In the genomic region with DNA sequence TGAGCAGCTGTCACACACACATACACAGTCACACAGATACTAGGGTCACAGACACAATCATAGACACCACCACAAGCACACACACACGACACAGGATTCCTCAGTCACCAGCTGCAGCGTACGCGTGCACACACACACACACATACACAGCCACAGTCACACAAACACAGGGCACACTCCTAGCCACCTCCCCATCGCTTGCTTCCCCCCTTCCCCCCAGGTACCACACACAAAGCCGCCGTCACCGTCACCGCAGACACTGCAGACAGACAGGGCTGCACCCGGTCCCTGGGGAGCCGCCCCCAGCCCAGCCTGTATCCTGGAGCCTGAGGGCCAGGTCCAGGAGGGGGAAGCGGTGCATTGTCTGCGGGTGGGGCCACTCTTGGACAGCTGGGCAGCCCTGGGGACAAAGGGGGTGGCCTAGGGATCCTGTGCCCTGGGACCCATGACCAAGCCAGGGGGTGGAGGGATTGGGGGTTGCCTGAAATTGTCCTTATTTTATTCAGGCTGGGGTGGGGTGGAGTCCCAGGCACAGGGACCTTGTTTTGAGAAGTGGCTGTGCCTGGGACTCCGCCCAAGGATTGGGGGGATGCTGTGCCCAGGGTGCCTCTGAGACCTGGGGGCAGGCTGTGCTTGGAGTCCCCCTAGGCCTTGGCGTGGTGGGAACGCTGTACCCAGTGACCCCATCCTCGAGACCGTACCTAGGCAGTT, we compare ENCODE assay signal across 8 cellular contexts. TPM values are rescaled to one million over a fixed set of nuclear protein-coding genes. Genes with fewer than 3 reads are reported as not detected.
DNase-seq lines count a peak whose midpoint lies in the region; ATAC-seq and TF ChIP-seq lines count a peak whose summit lies in the region.

No MANE protein-coding gene starts in this region.

- in situ Hi-C loops in gastrocnemius medialis (cut with MboI; ENCODE audit: low sequenced_read_pairs in 4 of 4) = no loop called here

- DNase-seq in NCI-H1092 treated with DMSO at 0.1 percent for 48 hours (lab: John Stamatoyannopoulos, UW) (peak; percentile 4), NCI-H1092 (lab: John Stamatoyannopoulos, UW) (no peak), SJCRH30 (peak; percentile 54 to 63), gastrocnemius medialis (no peak), occipital lobe (lab: John Stamatoyannopoulos, UW) (no peak), NCI-H510A treated with DMSO at 0.1 percent for 48 hours (lab: John Stamatoyannopoulos, UW) (no peak)
- DNase-seq in stimulated activated CD4-positive, alpha-beta T cell treated with anti-CD3 and anti-CD28 coated beads, Interleukin-12 subunit alpha, Interleukin-12 subunit beta, amount 100 ng/mL, for 4 hours = no peak

- H3K27me3 ChIP-seq in SJCRH30 (no peaks in the 10 kb centered on the region), gastroesophageal sphincter (no peaks in the 10 kb centered on the region), gastrocnemius medialis (no peaks in the 10 kb centered on the region)

- H3K9me3 ChIP-seq in SJCRH30 (replicated peaks) = no peaks in the 10 kb centered on the region
- H3K9me3 ChIP-seq in gastroesophageal sphincter = no peaks in the 10 kb centered on the region
- H3K9me3 ChIP-seq in gastrocnemius medialis = no peaks in the 10 kb centered on the region

- TF ChIP-seq CTCF in gastroesophageal sphincter (IDR thresholded peaks at IDR 0.05) = no peak
- TF ChIP-seq CTCF in gastrocnemius medialis (IDR thresholded peaks at IDR 0.05 in 4 of 5, conservative IDR thresholded peaks at IDR 0.05 in 1 of 5) = no peak

- no peak for TF ChIP-seq EP300 in gastroesophageal sphincter (IDR thresholded peaks at IDR 0.05)

- TF ChIP-seq POLR2A in gastroesophageal sphincter (IDR thresholded peaks at IDR 0.05) (no peak), gastrocnemius medialis (IDR thresholded peaks at IDR 0.05) (no peak)

- H3K4me1 ChIP-seq in SJCRH30 = peaks cover 23% of the 10 kb centered on the region
- peaks cover 0 to 51% (median 17%) of the 10 kb centered on the region in 3 donors for H3K4me1 ChIP-seq in gastroesophageal sphincter
- H3K4me1 ChIP-seq in gastrocnemius medialis = peaks cover 9 to 22% of the 10 kb centered on the region in 2 donors

- peaks cover 12% of the 10 kb centered on the region for H3K36me3 ChIP-seq in SJCRH30
- peaks cover 0 to 53% of the 10 kb centered on the region in 2 donors for H3K36me3 ChIP-seq in gastroesophageal sphincter
- H3K36me3 ChIP-seq in gastrocnemius medialis = peaks cover 0 to 11% of the 10 kb centered on the region in 2 donors

- intact Hi-C loops in gastrocnemius medialis (cut with DNase I; ENCODE audit: low total_unique reads) = loop anchor here (1.0 to 2.0 kb wide), 2 partner anchors 26 to 61 kb away; partner anchors contain the start of genes ACTMAP and SNRPA

- WGBS in gastroesophageal sphincter (ENCODE audit: low coverage in 1 of 2), 2 donors = no CpG with 5 or more reads among the region's 18 CpGs

- peak overlapping the region; percentile 77 for H3K4me3 ChIP-seq in SJCRH30
- H3K4me3 ChIP-seq in gastroesophageal sphincter = peak overlapping the region; percentile 67 to 94
- H3K4me3 ChIP-seq in gastrocnemius medialis = peak overlapping the region; percentile 66 to 92 (median 76)

- H3K27ac ChIP-seq in SJCRH30 (peak overlapping the region; percentile 100), gastroesophageal sphincter (peak overlapping the region; percentile 64 to 95 (median 91)), gastrocnemius medialis (peak overlapping the region; percentile 90 to 98 (median 96))

- ATAC-seq in gastroesophageal sphincter = no peak
- ATAC-seq in gastrocnemius medialis = no peak

RNA-seq across cellular contexts. Expression of gene NUMBL, which starts 1.0 kb away (rescaled TPM):
- 23.0 and 26.8 TPM in 2 replicates for total RNA-seq in SJCRH30 (2014; rRNA removed; shearing (Covaris generic))
- total RNA-seq in gastroesophageal sphincter (10 to 100 TPM; 35.8 to 60.6 (median 49.1) TPM), gastrocnemius medialis (10 to 100 TPM in 3 of 4 donors, 1 to 10 TPM in 1; 5.5 to 16.7 (median 14.1) TPM), occipital lobe (18.2 TPM)

RNA-seq across cellular contexts. Expression of gene COQ8B, which starts 27.2 kb away (rescaled TPM):
- 22.0 and 23.9 TPM in 2 replicates for total RNA-seq in SJCRH30 (2014; rRNA removed; shearing (Covaris generic))
- total RNA-seq in gastroesophageal sphincter (10 to 100 TPM; 27.3 to 50.5 (median 44.7) TPM), gastrocnemius medialis (10 to 100 TPM; 14.9 to 30.7 (median 20.2) TPM), occipital lobe (28.2 TPM)

RNA-seq across cellular contexts. Expression of gene ITPKC, which starts 27.4 kb away (rescaled TPM):
- 7.2 and 7.3 TPM in 2 replicates for total RNA-seq in SJCRH30 (2014; rRNA removed; shearing (Covaris generic))
- total RNA-seq in gastroesophageal sphincter (10 to 100 TPM; 25.2 to 71.8 (median 30.6) TPM), gastrocnemius medialis (10 to 100 TPM; 14.9 to 34.5 (median 21.8) TPM), occipital lobe (10.0 TPM)

Comparison
In these comparisons a context has a peak if more than half of its experiments do, and no peak if none do; other contexts are left out.
1. DNase-seq: peak in NCI-H1092 treated with DMSO at 0.1 percent for 48 hours (single experiment) and SJCRH30 (2 of 2); none in NCI-H1092 (single experiment), gastrocnemius medialis (0 of 2), occipital lobe (single experiment), NCI-H510A treated with DMSO at 0.1 percent for 48 hours (single experiment) and stimulated activated CD4-positive, alpha-beta T cell treated with anti-CD3 and anti-CD28 coated beads, Interleukin-12 subunit alpha, Interleukin-12 subunit beta, amount 100 ng/mL, for 4 hours (single experiment).
2. Peak in every context shown above with its lines, with median percentiles within 50 percentile points of each other: H3K27ac ChIP-seq and H3K4me3 ChIP-seq.